ENCODE assay signal across 1 cellular context in genomic region chr17:40173778-40174135, GRCh38.
TF ChIP-seq lines count a peak whose summit lies in the region.

No MANE protein-coding gene starts in this region.

TF ChIP-seq in endothelial cell of umbilical vein, 7 proteins besides CTCF, POLR2A, EP300 and RAD21:
- no peak for TF ChIP-seq EZH2 (IDR thresholded peaks at IDR 0.05; ENCODE audit: borderline replicate concordance, low read depth, low read length, severe bottlenecking)
- no peak for TF ChIP-seq POLR2AphosphoS5 (IDR thresholded peaks at IDR 0.05; ENCODE audit: insufficient read depth, low read depth, low read length)
- TF ChIP-seq, protein P1, sequence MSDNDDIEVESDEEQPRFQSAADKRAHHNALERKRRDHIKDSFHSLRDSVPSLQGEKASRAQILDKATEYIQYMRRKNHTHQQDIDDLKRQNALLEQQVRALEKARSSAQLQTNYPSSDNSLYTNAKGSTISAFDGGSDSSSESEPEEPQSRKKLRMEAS (IDR thresholded peaks at IDR 0.05; ENCODE audit: insufficient read depth, insufficient read length) = no peak
- TF ChIP-seq MYC (IDR thresholded peaks at IDR 0.05; ENCODE audit: low read depth, low read length) = no peak
- TF ChIP-seq JUN (IDR thresholded peaks at IDR 0.05; ENCODE audit: borderline replicate concordance, insufficient read depth, insufficient read length, low read depth) = no peak
- no peak for TF ChIP-seq GATA2 (IDR thresholded peaks at IDR 0.05; ENCODE audit: insufficient read depth, insufficient read length, low read depth, low read length)
- TF ChIP-seq FOS (IDR thresholded peaks at IDR 0.05; ENCODE audit: borderline replicate concordance, insufficient read depth, low read length) = no peak
